8 cellular contexts compared by ENCODE assay signal in genomic region chr1:61076728-61077675, GRCh38. TPM values are rescaled to one million over a fixed set of nuclear protein-coding genes. Genes with fewer than 3 reads are reported as not detected.
DNase-seq lines count a peak whose midpoint lies in the region; ATAC-seq and TF ChIP-seq lines count a peak whose summit lies in the region.

No MANE protein-coding gene starts in this region.

- H4K91ac ChIP-seq in trophoblast cell (ENCODE audit: low read depth, low read length): no peak overlapping the region

- intact Hi-C loops in heart left ventricle (cut with DNase I): loop anchor here in 7 of 10 donors (1.0 to 5.0 kb wide), 8 partner anchors 20 to 375 kb away; no protein-coding TSS in a partner anchor

- POLR2A ChIA-PET in SK-N-SH (lab: Yijun Ruan, JAX): interaction anchor here (0.7 to 2.9 kb wide), 6 partner anchors 17 to 190 kb away, joined by 3 to 14 read pairs (median 3); no protein-coding TSS in a partner anchor

- H3K14ac ChIP-seq in trophoblast cell (ENCODE audit: low read length): no peak overlapping the region

- H3K27me3 ChIP-seq in SK-N-SH (ENCODE audit: insufficient read depth): no peaks in the 10 kb centered on the region
- no peaks in the 10 kb centered on the region for H3K27me3 ChIP-seq in heart left ventricle
- H3K27me3 ChIP-seq in trophoblast cell (ENCODE audit: insufficient read depth, low read length): peaks cover 15% of the 10 kb centered on the region
- H3K27me3 ChIP-seq in upper lobe of left lung: no peaks in the 10 kb centered on the region

- H3K9me3 ChIP-seq in SK-N-SH (no peaks in the 10 kb centered on the region), heart left ventricle (no peaks in the 10 kb centered on the region), trophoblast cell (ENCODE audit: insufficient read depth, low read depth, low read length) (no peaks in the 10 kb centered on the region), upper lobe of left lung (no peaks in the 10 kb centered on the region)

- peak; percentile 2; the same call in 1 of the 2 replicates for TF ChIP-seq RAD21 in SK-N-SH (IDR thresholded peaks at IDR 0.05; ENCODE audit: low read length)

- H3K9me2 ChIP-seq in SK-N-SH: no peaks in the 10 kb centered on the region

- TF ChIP-seq CTCF in SK-N-SH (IDR thresholded peaks at IDR 0.05) (no peak), heart left ventricle (IDR thresholded peaks at IDR 0.05) (no peak), upper lobe of left lung (IDR thresholded peaks at IDR 0.05) (peak in 1 of 6 experiments; percentile 13)

- H3K4me3 ChIP-seq in SK-N-SH (ENCODE audit: low read depth in 2 of 2, low read length in 1 of 2) (peak overlapping the region; percentile 60 to 76), heart left ventricle (peak overlapping the region; percentile 44 to 81 (median 64)), trophoblast cell (ENCODE audit: low read depth, low read length) (peak overlapping the region; percentile 64), upper lobe of left lung (peak overlapping the region; percentile 41 to 71 (median 54))

- ATAC-seq in HG02623 (IDR thresholded peaks at IDR 0.05; ENCODE audit: unreplicated experiment) (peak; percentile 79), heart left ventricle (peak; percentile 64 to 84 (median 73)), upper lobe of left lung (ENCODE audit: low FRiP score in 2 of 2) (peak; percentile 87 to 94)

- H4K12ac ChIP-seq in trophoblast cell (ENCODE audit: low read depth, low read length): no peak overlapping the region

- no peak overlapping the region for H2BK12ac ChIP-seq in trophoblast cell (ENCODE audit: low read length)

- TF ChIP-seq POLR2A in heart left ventricle (IDR thresholded peaks at IDR 0.05) (peak in 1 of 2 donors; percentile 37), upper lobe of left lung (IDR thresholded peaks at IDR 0.05) (peak in 2 of 4 donors; percentile 22 to 67)

- H4K20me1 ChIP-seq in SK-N-SH (ENCODE audit: insufficient read depth): no peaks in the 10 kb centered on the region

- peak overlapping the region; percentile 82 for H4K8ac ChIP-seq in trophoblast cell (ENCODE audit: low read depth, low read length)

- H3K36me3 ChIP-seq in SK-N-SH (replicated peaks in 1 of 2; ENCODE audit: control insufficient read depth in 1 of 2, insufficient read depth in 2 of 2, low read length in 1 of 2) (no peaks in the 10 kb centered on the region), heart left ventricle (no peaks in the 10 kb centered on the region), trophoblast cell (ENCODE audit: control insufficient read depth in 1 of 2, insufficient read depth in 2 of 2, low read length in 2 of 2) (no peaks in the 10 kb centered on the region), upper lobe of left lung (no peaks in the 10 kb centered on the region)

- H3K4me2 ChIP-seq in SK-N-SH (peak overlapping the region; percentile 82), trophoblast cell (ENCODE audit: low read length) (peak overlapping the region; percentile 85)

- H2AK5ac ChIP-seq in trophoblast cell (ENCODE audit: low read length): no peak overlapping the region

- no peaks in the 10 kb centered on the region for H3K79me1 ChIP-seq in trophoblast cell (ENCODE audit: low read length)

- 2% methylated on average over 31 of the region's 49 CpGs for WGBS in SK-N-SH (ENCODE audit: low lambda C conversion rate)
- 0 to 1% (median 1%) methylated on average over 49 of the region's 49 CpGs for WGBS in heart left ventricle, 4 donors
- WGBS in trophoblast cell (ENCODE audit: extremely low coverage, insufficient coverage, insufficient read length): no CpG with 5 or more reads among the region's 49 CpGs
- WGBS in upper lobe of left lung, 2 donors: 1 to 2% methylated on average over 49 of the region's 49 CpGs

- no peak overlapping the region for H3K18ac ChIP-seq in trophoblast cell (ENCODE audit: low read length)

- H3K79me2 ChIP-seq in SK-N-SH (ENCODE audit: insufficient read depth): no peaks in the 10 kb centered on the region
- no peaks in the 10 kb centered on the region for H3K79me2 ChIP-seq in trophoblast cell (ENCODE audit: control insufficient read depth, insufficient read depth, low read length, poor library complexity)

- H2AFZ ChIP-seq in SK-N-SH (ENCODE audit: low read depth): peak overlapping the region; percentile 99
- H2AFZ ChIP-seq in trophoblast cell (ENCODE audit: insufficient read depth, low read length, poor library complexity): peak overlapping the region; percentile 69

- H3K9ac ChIP-seq in SK-N-SH (peak overlapping the region; percentile 64), trophoblast cell (ENCODE audit: low read length) (peak overlapping the region; percentile 7)

- TF ChIP-seq EP300 in SK-N-SH (IDR thresholded peaks at IDR 0.05; ENCODE audit: borderline replicate concordance in 1 of 2, low read depth in 1 of 2, low read length in 1 of 2): peak; percentile 18 to 38; a peak in 1 of 4 replicates
- no peak for TF ChIP-seq EP300 in upper lobe of left lung (IDR thresholded peaks at IDR 0.05)

- DNase-seq in GM04504 (ENCODE audit: low read depth) (peak; percentile 41), NCI-H1092 (lab: John Stamatoyannopoulos, UW) (peak; percentile 90), SK-N-SH (peak; percentile 88), heart left ventricle (peak; percentile 87 to 93 (median 89)), trophoblast cell (peak; percentile 71 to 76), upper lobe of left lung (peak; percentile 92 to 93)
- peak; percentile 34 for DNase-seq in activated naive CD8-positive, alpha-beta T cell treated with anti-CD3 and anti-CD28 coated beads, Interleukin-2, amount 50 U/mL, for 16 hours (ENCODE audit: low read depth, low spot score)

- no peak overlapping the region for H3K23ac ChIP-seq in trophoblast cell (ENCODE audit: low read length)

- no peak overlapping the region for H2BK120ac ChIP-seq in trophoblast cell (ENCODE audit: insufficient read depth, low read length, poor library complexity)

- no peak overlapping the region for H3K4ac ChIP-seq in trophoblast cell (ENCODE audit: low read depth, low read length)

- peaks cover 34% of the 10 kb centered on the region for H3F3A ChIP-seq in SK-N-SH (replicated peaks; ENCODE audit: insufficient read depth)

- CTCF ChIA-PET in SK-N-SH (lab: Yijun Ruan, JAX): interaction anchor here (0.7 to 4.6 kb wide), 12 partner anchors 17 to 1106 kb away, joined by 3 to 43 read pairs (median 4); no protein-coding TSS in a partner anchor

- H3K27ac ChIP-seq in SK-N-SH (ENCODE audit: low read depth in 2 of 2, low read length in 1 of 2) (peak overlapping the region; percentile 68 to 98), heart left ventricle (peak overlapping the region; percentile 62 to 98 (median 86)), trophoblast cell (ENCODE audit: low read depth, low read length) (no peak overlapping the region), upper lobe of left lung (peak overlapping the region; percentile 83 to 89 (median 85))

- no peak overlapping the region for H2BK5ac ChIP-seq in trophoblast cell (ENCODE audit: low read depth, low read length, poor library complexity)

- H3K4me1 ChIP-seq in SK-N-SH (ENCODE audit: control insufficient read depth in 1 of 2, insufficient read depth in 2 of 2, low read depth in 1 of 2, low read length in 1 of 2) (peaks cover 31 to 33% of the 10 kb centered on the region in 2 experiments), heart left ventricle (peaks cover 12 to 47% (median 38%) of the 10 kb centered on the region in 12 donors), trophoblast cell (ENCODE audit: control insufficient read depth in 1 of 2, insufficient read depth in 2 of 2, low read length in 2 of 2) (peaks cover 3 to 6% of the 10 kb centered on the region in 2 experiments), upper lobe of left lung (peaks cover 36 to 51% (median 46%) of the 10 kb centered on the region in 4 donors)

TF ChIP-seq in SK-N-SH, 30 proteins besides CTCF, POLR2A, EP300 and RAD21 (continues in another document):
- no peak for TF ChIP-seq TEAD4 (IDR thresholded peaks at IDR 0.05; ENCODE audit: borderline replicate concordance, insufficient read depth)
- no peak for TF ChIP-seq JUND (IDR thresholded peaks at IDR 0.05)
- TF ChIP-seq RCOR1 (IDR thresholded peaks at IDR 0.05; ENCODE audit: low read length): peak; percentile 44; the same call in 1 of the 2 replicates
- no peak; the same call in 1 of the 2 replicates for TF ChIP-seq TAF1 (IDR thresholded peaks at IDR 0.05; ENCODE audit: borderline replicate concordance, low read depth, low read length)
- TF ChIP-seq NRF1 (IDR thresholded peaks at IDR 0.05; ENCODE audit: low read depth, low read length): peak; percentile 60
- no peak for TF ChIP-seq IRF3 (IDR thresholded peaks at IDR 0.05; ENCODE audit: low read depth, low read length)
- peak; percentile 80; the same call in 1 of the 2 replicates for TF ChIP-seq POLR2AphosphoS5 (IDR thresholded peaks at IDR 0.05; ENCODE audit: low read depth, low read length)
- peak; percentile 69 for TF ChIP-seq RFX5 (IDR thresholded peaks at IDR 0.05; ENCODE audit: low read length)

RNA-seq across cellular contexts. Expression of gene NFIA, which starts 5.4 kb away (rescaled TPM):
- polyA plus RNA-seq in SK-N-SH (2012; rRNA removed) (3.3 and 4.1 TPM in 2 replicates), heart left ventricle (10 to 100 TPM; 12.7 to 24.3 TPM)
- polyA plus RNA-seq in SK-N-SH (2012; cell fraction: cytosol; rRNA removed): 2.1 and 2.7 TPM in 2 replicates
- polyA plus RNA-seq in SK-N-SH (2012; cell fraction: nucleus; rRNA removed): 1.6 and 3.1 TPM in 2 replicates
- total RNA-seq in heart left ventricle (100 to 1,000 TPM in 2 of 9 donors, 10 to 100 TPM in 7; 76.6 to 121 (median 98.5) TPM), upper lobe of left lung (10 to 100 TPM; 33.5 to 94.3 (median 44.9) TPM)
- 0.12 and 0.23 TPM in 2 replicates for polyA plus RNA-seq in trophoblast cell (2013)

Comparison
In these comparisons a context has a peak if more than half of its experiments do, and no peak if none do; other contexts are left out.
1. DNase-seq: peak in every context shown above with its lines; median percentile 92 in upper lobe of left lung; 90 in NCI-H1092; 89 in heart left ventricle; 88 in SK-N-SH; 74 in trophoblast cell; 41 in GM04504; 34 in activated naive CD8-positive, alpha-beta T cell treated with anti-CD3 and anti-CD28 coated beads, Interleukin-2, amount 50 U/mL, for 16 hours.